Comparison of ENCODE assay signal across 8 cellular contexts in genomic region chr22:27918351-27919221, GRCh38. TPM values are rescaled to one million over a fixed set of nuclear protein-coding genes. Genes with fewer than 3 reads are reported as not detected.
DNase-seq lines count a peak whose midpoint lies in the region; ATAC-seq and TF ChIP-seq lines count a peak whose summit lies in the region.

No MANE protein-coding gene starts in this region.

- peak overlapping the region; percentile 74 to 92 for H3K4me3 ChIP-seq in tibial artery

- H3K4me1 ChIP-seq in tibial artery: peaks cover 0 to 63% (median 29%) of the 10 kb centered on the region in 4 donors

- ATAC-seq in HG03175 (IDR thresholded peaks at IDR 0.05; ENCODE audit: unreplicated experiment) (peak; percentile 16), Right ventricle myocardium superior (ENCODE audit: poor library complexity) (peak; percentile 65)
- ATAC-seq in activated naive CD4-positive, alpha-beta T cell treated with anti-CD3 and anti-CD28 coated beads, Interleukin-2, amount 50 U/mL, for 72 hours: peak; percentile 46 to 57

- no peaks in the 10 kb centered on the region for H3K9me3 Mint-ChIP-seq in activated naive CD4-positive, alpha-beta T cell treated with anti-CD3 and anti-CD28 coated beads, Interleukin-2, amount 50 U/mL, for 72 hours

- no peaks in the 10 kb centered on the region for H3K9me3 ChIP-seq in tibial artery

- H3K27me3 ChIP-seq in tibial artery: no peaks in the 10 kb centered on the region

- peaks cover 0 to 7% (median 0%) of the 10 kb centered on the region in 3 donors for H3K36me3 ChIP-seq in tibial artery

- H3K36me3 Mint-ChIP-seq in activated naive CD4-positive, alpha-beta T cell treated with anti-CD3 and anti-CD28 coated beads, Interleukin-2, amount 50 U/mL, for 72 hours: peaks cover 17 to 40% of the 10 kb centered on the region in 2 donors

- no peak for TF ChIP-seq CTCF in tibial artery (IDR thresholded peaks at IDR 0.05)

- DNase-seq in DMS79 treated with DMSO at 0.1 percent for 48 hours (lab: John Stamatoyannopoulos, UW) (peak; percentile 1), DMS79 (lab: John Stamatoyannopoulos, UW) (no peak), SK-MEL-5 (ENCODE audit: low read depth, low spot score) (peak; percentile 61), Right ventricle myocardium superior (peak; percentile 61), pons (ENCODE audit: low spot score) (peak; percentile 20), tibial artery (peak; percentile 65 to 77)
- peak; percentile 55 to 72 for DNase-seq in activated naive CD4-positive, alpha-beta T cell treated with anti-CD3 and anti-CD28 coated beads, Interleukin-2, amount 50 U/mL, for 72 hours (ENCODE audit: low spot score in 2 of 2)

- intact Hi-C loops in Right ventricle myocardium superior (cut with DNase I): loop anchor here (5.0 kb wide), 1 partner anchor 74 kb away; no protein-coding TSS in a partner anchor
- intact Hi-C loops in tibial artery (cut with DNase I; ENCODE audit: low total_unique reads): loop anchor here (2.0 kb wide), 1 partner anchor 30 kb away; no protein-coding TSS in a partner anchor

- H3K27ac Mint-ChIP-seq in activated naive CD4-positive, alpha-beta T cell treated with anti-CD3 and anti-CD28 coated beads, Interleukin-2, amount 50 U/mL, for 72 hours: peak overlapping the region; percentile 99

- H3K27ac ChIP-seq in tibial artery: peak overlapping the region; percentile 94 to 97

- in situ Hi-C loops in SK-MEL-5 (cut with HindIII; ENCODE audit: low pct_unique_long_range_greater_than_20kb, low sequenced_read_pairs): no loop called here

RNA-seq across cellular contexts. Expression of gene PITPNB, which starts 0.5 kb away (rescaled TPM):
- total RNA-seq in SK-MEL-5 (2014; rRNA removed; shearing (Covaris generic)): 20.3 and 20.8 TPM in 2 replicates
- 71.1 and 73.7 TPM in 2 replicates for polyA plus RNA-seq in SK-MEL-5 (2015; cell fraction: cytosol; rRNA removed)
- polyA plus RNA-seq in SK-MEL-5 (2015; cell fraction: nucleus; rRNA removed): 65.4 and 66.7 TPM in 2 replicates
- 100 to 1,000 TPM in 1 of 2 donors, 10 to 100 TPM in 1; 83.4 to 105 TPM for total RNA-seq in activated naive CD4-positive, alpha-beta T cell treated with anti-CD3 and anti-CD28 coated beads, Interleukin-2, amount 50 U/mL, for 72 hours
- 40.2 TPM for total RNA-seq in Right ventricle myocardium superior
